ENCODE assay signal across 18 cellular contexts in genomic region chr18:24446453-24446852, GRCh38. TPM values are rescaled to one million over a fixed set of nuclear protein-coding genes. Genes with fewer than 3 reads are reported as not detected.
DNase-seq lines count a peak whose midpoint lies in the region; ATAC-seq and TF ChIP-seq lines count a peak whose summit lies in the region.
"Had no signal": no experiment of that assay in that cellular context is flagged by ENCODE, and none has a peak within 500 bp of the region (broad histone marks: within the 10 kb centered on the region; RNA-seq: fewer than 3 reads in every experiment).

No MANE protein-coding gene starts in this region.

- H3K27ac Mint-ChIP-seq in CD4-positive, alpha-beta T cell: no peak overlapping the region
- H3K27ac Mint-ChIP-seq: activated naive CD8-positive, alpha-beta T cell treated with anti-CD3 and anti-CD28 coated beads for 36 hours had no signal

- no peaks in the 10 kb centered on the region for H3K9me3 Mint-ChIP-seq in CD4-positive, alpha-beta T cell
- H3K9me3 Mint-ChIP-seq: activated naive CD8-positive, alpha-beta T cell treated with anti-CD3 and anti-CD28 coated beads for 36 hours had no signal

- H3K4me1 ChIP-seq in mucosa of descending colon (ENCODE audit: low read depth): no peaks in the 10 kb centered on the region

- no peak overlapping the region for H3K4me3 Mint-ChIP-seq in CD4-positive, alpha-beta T cell
- H3K4me3 Mint-ChIP-seq: activated naive CD8-positive, alpha-beta T cell treated with anti-CD3 and anti-CD28 coated beads for 36 hours had no signal

- no peaks in the 10 kb centered on the region for H3K27me3 ChIP-seq in CD4-positive, alpha-beta T cell (ENCODE audit: control insufficient read depth, insufficient read depth, low read length)

- TF ChIP-seq POLR2A in erythroblast (IDR thresholded peaks at IDR 0.05; ENCODE audit: low read length): no peak

- intact Hi-C loops in mucosa of descending colon (cut with DNase I, micrococcal nuclease): no loop called here
- intact Hi-C loops in CD4-positive, alpha-beta T cell (cut with DNase I, micrococcal nuclease): no loop called here

- CTCF ChIA-PET in CD4-positive, alpha-beta T cell (lab: Charles Lee): interaction anchor here (1.0 kb wide), 1 partner anchor 41 kb away, joined by 3 read pairs; no protein-coding TSS in a partner anchor

- H3K4me3 ChIP-seq in mucosa of descending colon: no peak overlapping the region

- H3K36me3 ChIP-seq in mucosa of descending colon (ENCODE audit: low read depth): no peaks in the 10 kb centered on the region

- H3K4me1 Mint-ChIP-seq in CD4-positive, alpha-beta T cell (ENCODE audit: low read depth): no peaks in the 10 kb centered on the region

- peaks cover 95% of the 10 kb centered on the region for H3K36me3 Mint-ChIP-seq in CD4-positive, alpha-beta T cell (ENCODE audit: low read depth)

- TF ChIP-seq CTCF in mucosa of descending colon (IDR thresholded peaks at IDR 0.05): no peak
- no peak for TF ChIP-seq CTCF in CD4-positive, alpha-beta T cell (IDR thresholded peaks at IDR 0.05)

- no peak overlapping the region for H3K27ac ChIP-seq in CD4-positive, alpha-beta T cell (ENCODE audit: low read depth, low read length)

- H3K9me3 ChIP-seq in mucosa of descending colon: no peaks in the 10 kb centered on the region
- no peaks in the 10 kb centered on the region for H3K9me3 ChIP-seq in CD4-positive, alpha-beta T cell (ENCODE audit: control insufficient read depth, low read length)

- DNase-seq in NCI-H774 (lab: John Stamatoyannopoulos, UW) (no peak), erythroblast (lab: John Stamatoyannopoulos, UW) (no peak), mucosa of descending colon (no peak)
- DNase-seq in CD4-positive, alpha-beta T cell: no peak
- DNase-seq: activated CD4-positive, alpha-beta T cell treated with anti-CD3 and anti-CD28 coated beads for 4 hours; activated naive CD8-positive, alpha-beta T cell treated with anti-CD3 and anti-CD28 coated beads for 36 hours; activated T-cell treated with anti-CD3 and anti-CD28 coated beads for 4 hours; KG1; kidney; NCI-H1436; NCI-H226; stimulated activated naive CD4-positive, alpha-beta T cell treated with Interleukin-2 at 50 U/mL for 16 hours; T1000 had no signal

- no peaks in the 10 kb centered on the region for H3K27me3 Mint-ChIP-seq in CD4-positive, alpha-beta T cell
- H3K27me3 Mint-ChIP-seq: activated naive CD8-positive, alpha-beta T cell treated with anti-CD3 and anti-CD28 coated beads for 36 hours had no signal

- peak; percentile 72 for ATAC-seq in GM18517 (IDR thresholded peaks at IDR 0.05; ENCODE audit: unreplicated experiment)
- peak; percentile 55 for ATAC-seq in GM21360 (IDR thresholded peaks at IDR 0.05; ENCODE audit: unreplicated experiment)
- ATAC-seq in HG02885 (IDR thresholded peaks at IDR 0.05; ENCODE audit: poor library complexity, unreplicated experiment): peak; percentile 67
- peak; percentile 66 for ATAC-seq in HG03571 (IDR thresholded peaks at IDR 0.05; ENCODE audit: unreplicated experiment)
- ATAC-seq in mucosa of descending colon: no peak
- no peak for ATAC-seq in CD4-positive, alpha-beta T cell (ENCODE audit: poor library complexity)

- POLR2A ChIA-PET in CD4-positive, alpha-beta T cell (lab: Charles Lee): no interaction called here

RNA-seq across cellular contexts. Expression of gene HRH4, which starts 14.0 kb away (rescaled TPM):
- under 1 TPM in 2 of 3 donors, not detected in 1; 0.28 to 0.29 TPM for total RNA-seq in mucosa of descending colon
- total RNA-seq in CD4-positive, alpha-beta T cell: under 1 TPM; 0.22 to 0.34 TPM
- total RNA-seq: activated naive CD8-positive, alpha-beta T cell treated with anti-CD3 and anti-CD28 coated beads for 36 hours; kidney; SK-MEL-5 had no signal

RNA-seq across cellular contexts. Expression of gene IMPACT, which starts 20.0 kb away (rescaled TPM):
- total RNA-seq in mucosa of descending colon: 10 to 100 TPM; 20.3 to 30.8 (median 29.4) TPM
- total RNA-seq in CD4-positive, alpha-beta T cell: 10 to 100 TPM in 1 of 2 experiments, 1 to 10 TPM in 1; 8.4 to 10.6 TPM

RNA-seq across cellular contexts. Expression of gene OSBPL1A, which starts 48.8 kb away (rescaled TPM):
- total RNA-seq in mucosa of descending colon: 10 to 100 TPM; 32.5 to 77.5 (median 69.8) TPM
- 1 to 10 TPM; 2.7 TPM for total RNA-seq in CD4-positive, alpha-beta T cell

Comparison
In these comparisons a context has a peak if more than half of its experiments do, and no peak if none do; other contexts are left out.
1. ATAC-seq: peak in GM18517 (single experiment), GM21360 (single experiment), HG02885 (single experiment) and HG03571 (single experiment); none in mucosa of descending colon (single experiment) and CD4-positive, alpha-beta T cell (single experiment).
2. RNA of gene OSBPL1A, which starts 48.8 kb away (total RNA-seq): 32.5 to 77.5 TPM in mucosa of descending colon; 2.7 TPM in CD4-positive, alpha-beta T cell; every median in the first group is over 4 times any median in the second.